ENCODE assay signal across 10 cellular contexts in the genomic region with DNA sequence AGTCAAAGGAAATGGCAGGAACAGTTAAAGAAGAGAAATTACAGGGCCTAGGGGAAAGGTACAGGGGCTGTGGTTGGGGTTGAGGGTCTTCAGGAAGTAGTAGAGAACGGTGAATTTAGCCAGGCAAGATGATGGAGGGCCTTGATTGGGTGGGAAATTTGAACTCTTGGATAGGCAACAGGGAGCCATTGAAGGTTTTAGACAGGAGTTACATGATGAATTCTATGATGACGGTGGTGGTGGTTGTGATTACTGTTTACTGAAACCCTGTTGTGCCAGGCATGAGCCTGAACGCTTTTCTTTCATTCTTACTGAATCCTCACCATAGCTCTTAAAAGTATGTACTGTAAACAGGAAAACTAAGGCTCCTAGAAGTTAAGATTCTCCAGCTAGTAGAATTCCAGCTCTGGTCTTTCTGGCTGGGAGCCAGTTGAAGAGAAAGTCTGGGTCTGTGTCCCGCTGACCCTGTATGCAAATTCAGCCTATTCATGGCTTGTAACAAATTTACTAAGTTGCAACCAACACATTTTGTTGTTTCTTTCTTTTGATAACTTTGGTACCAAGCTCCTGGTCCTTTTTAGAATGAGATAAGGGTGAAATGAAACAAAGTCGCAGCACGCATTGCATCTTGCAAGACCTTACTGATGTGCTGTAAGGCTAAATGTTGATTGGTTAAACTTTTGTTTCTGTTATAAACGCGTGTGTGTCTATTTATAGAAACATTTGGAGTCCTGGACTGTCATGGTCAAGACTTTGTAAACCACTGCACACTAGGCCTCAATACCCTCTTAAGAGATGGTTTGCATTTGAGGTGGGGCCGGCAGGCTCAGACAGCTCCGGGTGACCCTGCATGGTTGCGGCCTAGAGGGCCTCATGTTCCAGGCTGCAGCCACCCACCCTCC. TPM values are rescaled to one million over a fixed set of nuclear protein-coding genes. Genes with fewer than 3 reads are reported as not detected.
DNase-seq lines count a peak whose midpoint lies in the region; ATAC-seq and TF ChIP-seq lines count a peak whose summit lies in the region.
"Had no signal": no experiment of that assay in that cellular context is flagged by ENCODE, and none has a peak within 500 bp of the region (broad histone marks: within the 10 kb centered on the region; RNA-seq: fewer than 3 reads in every experiment).

No MANE protein-coding gene starts in this region.

- H3K4me3 Mint-ChIP-seq in T-helper 1 cell treated with Interleukin-12 subunit alpha and Interleukin-12 subunit beta and Interleukin-4 antibody, amounts not matched to agents 30 μg/mL and 1 μg/mL, for 36 hours = peak overlapping the region; percentile 67
- peak overlapping the region; percentile 35 for H3K4me3 Mint-ChIP-seq in activated CD8-positive, alpha-beta T cell treated with anti-CD3 and anti-CD28 coated beads, Interleukin-2, amount 10 ng/mL, durations not matched to agents 7 days and 5 days
- peak overlapping the region in 1 of 2 donors; percentile 14 for H3K4me3 Mint-ChIP-seq in stimulated activated naive B cell treated with anti-CD40 and anti-IgM and Interleukin-4, amounts not matched to agents 10 μg/mL and 1 μg/mL and 100 μg/mL, for 72 hours

- ATAC-seq in activated CD8-positive, alpha-beta T cell treated with anti-CD3 and anti-CD28 coated beads, Interleukin-2, amount 10 ng/mL, durations not matched to agents 7 days and 5 days = no peak
- ATAC-seq in right lobe of liver (no peak), HG02981 (IDR thresholded peaks at IDR 0.05; ENCODE audit: unreplicated experiment) (no peak)
- no peak for ATAC-seq in stimulated activated naive B cell treated with anti-CD40 and anti-IgM and Interleukin-4, amounts not matched to agents 10 μg/mL and 1 μg/mL and 100 μg/mL, for 72 hours (replicated peaks)

- no peak overlapping the region for H3K4me3 ChIP-seq in right lobe of liver

- H3K9me3 ChIP-seq in right lobe of liver = no peaks in the 10 kb centered on the region

- DNase-seq in T-helper 1 cell (no peak), right lobe of liver (no peak), KG1 (lab: John Stamatoyannopoulos, UW) (no peak)
- no peak for DNase-seq in activated CD8-positive, alpha-beta T cell treated with anti-CD3 and anti-CD28 coated beads, Interleukin-2, amount 10 ng/mL, durations not matched to agents 7 days and 5 days
- no peak for DNase-seq in stimulated activated naive B cell treated with anti-CD40 and anti-IgM and Interleukin-4, amounts not matched to agents 10 μg/mL and 1 μg/mL and 100 μg/mL, for 72 hours
- no peak for DNase-seq in stimulated activated naive CD4-positive, alpha-beta T cell (lab: John Stamatoyannopoulos, UW)
- DNase-seq: NCI-H1694 had no signal

- H3K36me3 ChIP-seq in right lobe of liver = no peaks in the 10 kb centered on the region

- peaks cover 32% of the 10 kb centered on the region for H3K36me3 Mint-ChIP-seq in T-helper 1 cell treated with Interleukin-12 subunit alpha and Interleukin-12 subunit beta and Interleukin-4 antibody, amounts not matched to agents 30 μg/mL and 1 μg/mL, for 36 hours (ENCODE audit: low read depth)
- H3K36me3 Mint-ChIP-seq in activated CD8-positive, alpha-beta T cell treated with anti-CD3 and anti-CD28 coated beads, Interleukin-2, amount 10 ng/mL, durations not matched to agents 7 days and 5 days (ENCODE audit: low read depth) = peaks cover 60% of the 10 kb centered on the region
- H3K36me3 Mint-ChIP-seq in stimulated activated naive B cell treated with anti-CD40 and anti-IgM and Interleukin-4, amounts not matched to agents 10 μg/mL and 1 μg/mL and 100 μg/mL, for 72 hours = peaks cover 49 to 53% of the 10 kb centered on the region in 2 donors

- H3K27ac Mint-ChIP-seq in T-helper 1 cell treated with Interleukin-12 subunit alpha and Interleukin-12 subunit beta and Interleukin-4 antibody, amounts not matched to agents 30 μg/mL and 1 μg/mL, for 36 hours = peak overlapping the region; percentile 83
- peak overlapping the region; percentile 70 for H3K27ac Mint-ChIP-seq in activated CD8-positive, alpha-beta T cell treated with anti-CD3 and anti-CD28 coated beads, Interleukin-2, amount 10 ng/mL, durations not matched to agents 7 days and 5 days
- H3K27ac Mint-ChIP-seq in stimulated activated naive B cell treated with anti-CD40 and anti-IgM and Interleukin-4, amounts not matched to agents 10 μg/mL and 1 μg/mL and 100 μg/mL, for 72 hours = peak overlapping the region; percentile 4

- TF ChIP-seq CTCF in right lobe of liver (IDR thresholded peaks at IDR 0.05) = no peak

- peaks cover 0 to 28% (median 8%) of the 10 kb centered on the region in 4 donors for H3K4me1 ChIP-seq in right lobe of liver

- intact Hi-C loops in right lobe of liver (cut with DNase I) = no loop called here

- peak overlapping the region in 2 of 3 donors; percentile 39 to 65 for H3K27ac ChIP-seq in right lobe of liver

- CTCF ChIA-PET in activated CD8-positive, alpha-beta T cell treated with anti-CD3 and anti-CD28 coated beads, Interleukin-2, amount 10 ng/mL, durations not matched to agents 7 days and 5 days (lab: Charles Lee) = interaction anchor here (0.7 to 1.0 kb wide), 5 partner anchors 14 to 162 kb away, joined by 3 to 4 read pairs (median 3); no protein-coding TSS in a partner anchor

- POLR2A ChIA-PET in activated CD8-positive, alpha-beta T cell treated with anti-CD3 and anti-CD28 coated beads, Interleukin-2, amount 10 ng/mL, durations not matched to agents 7 days and 5 days (lab: Charles Lee) = no interaction called here

- no peaks in the 10 kb centered on the region for H3K27me3 Mint-ChIP-seq in T-helper 1 cell treated with Interleukin-12 subunit alpha and Interleukin-12 subunit beta and Interleukin-4 antibody, amounts not matched to agents 30 μg/mL and 1 μg/mL, for 36 hours (ENCODE audit: low read depth)
- H3K27me3 Mint-ChIP-seq in activated CD8-positive, alpha-beta T cell treated with anti-CD3 and anti-CD28 coated beads, Interleukin-2, amount 10 ng/mL, durations not matched to agents 7 days and 5 days (ENCODE audit: low read depth) = no peaks in the 10 kb centered on the region
- H3K27me3 Mint-ChIP-seq in stimulated activated naive B cell treated with anti-CD40 and anti-IgM and Interleukin-4, amounts not matched to agents 10 μg/mL and 1 μg/mL and 100 μg/mL, for 72 hours = no peaks in the 10 kb centered on the region

- no peaks in the 10 kb centered on the region for H3K9me3 Mint-ChIP-seq in T-helper 1 cell treated with Interleukin-12 subunit alpha and Interleukin-12 subunit beta and Interleukin-4 antibody, amounts not matched to agents 30 μg/mL and 1 μg/mL, for 36 hours
- no peaks in the 10 kb centered on the region for H3K9me3 Mint-ChIP-seq in activated CD8-positive, alpha-beta T cell treated with anti-CD3 and anti-CD28 coated beads, Interleukin-2, amount 10 ng/mL, durations not matched to agents 7 days and 5 days (ENCODE audit: insufficient read depth)
- H3K9me3 Mint-ChIP-seq in stimulated activated naive B cell treated with anti-CD40 and anti-IgM and Interleukin-4, amounts not matched to agents 10 μg/mL and 1 μg/mL and 100 μg/mL, for 72 hours = peaks cover 0 to 1% of the 10 kb centered on the region in 2 donors

- peaks cover 60% of the 10 kb centered on the region for H3K4me1 Mint-ChIP-seq in T-helper 1 cell treated with Interleukin-12 subunit alpha and Interleukin-12 subunit beta and Interleukin-4 antibody, amounts not matched to agents 30 μg/mL and 1 μg/mL, for 36 hours (ENCODE audit: low read depth)
- H3K4me1 Mint-ChIP-seq in activated CD8-positive, alpha-beta T cell treated with anti-CD3 and anti-CD28 coated beads, Interleukin-2, amount 10 ng/mL, durations not matched to agents 7 days and 5 days (ENCODE audit: low read depth) = peaks cover 79% of the 10 kb centered on the region
- peaks cover 48 to 89% of the 10 kb centered on the region in 2 donors for H3K4me1 Mint-ChIP-seq in stimulated activated naive B cell treated with anti-CD40 and anti-IgM and Interleukin-4, amounts not matched to agents 10 μg/mL and 1 μg/mL and 100 μg/mL, for 72 hours

- no peak for TF ChIP-seq POLR2A in right lobe of liver (IDR thresholded peaks at IDR 0.05)

- WGBS in right lobe of liver (ENCODE audit: insufficient coverage, low coverage, low lambda C conversion rate, missing lambda C conversion rate) = 38% methylated on average over 10 of the region's 11 CpGs

- no peaks in the 10 kb centered on the region for H3K27me3 ChIP-seq in right lobe of liver

RNA-seq across cellular contexts. Expression of gene ORAI1, which starts 6.0 kb away (rescaled TPM):
- total RNA-seq in activated CD8-positive, alpha-beta T cell treated with anti-CD3 and anti-CD28 coated beads, Interleukin-2, amount 10 ng/mL, durations not matched to agents 7 days and 5 days = 10 to 100 TPM; 67.4 to 69.6 TPM
- total RNA-seq in right lobe of liver = 10 to 100 TPM in 2 of 6 experiments, 1 to 10 TPM in 4; 6.9 to 14.4 (median 9.0) TPM

RNA-seq across cellular contexts. Expression of gene MORN3, which starts 37.1 kb away (rescaled TPM):
- under 1 TPM; 0.26 to 0.37 TPM for total RNA-seq in activated CD8-positive, alpha-beta T cell treated with anti-CD3 and anti-CD28 coated beads, Interleukin-2, amount 10 ng/mL, durations not matched to agents 7 days and 5 days
- total RNA-seq in right lobe of liver = under 1 TPM in 1 of 6 experiments, not detected in 5; 0.09 TPM
- total RNA-seq: SK-MEL-5 had no signal

RNA-seq across cellular contexts. Expression of gene KDM2B, which starts 51.5 kb away (rescaled TPM):
- total RNA-seq in activated CD8-positive, alpha-beta T cell treated with anti-CD3 and anti-CD28 coated beads, Interleukin-2, amount 10 ng/mL, durations not matched to agents 7 days and 5 days = 10 to 100 TPM; 76.1 to 76.6 TPM
- 10 to 100 TPM in 2 of 6 experiments, 1 to 10 TPM in 4; 4.8 to 22.8 (median 9.8) TPM for total RNA-seq in right lobe of liver

Comparison
In these comparisons a context has a peak if more than half of its experiments do, and no peak if none do; other contexts are left out.
1. H3K27ac Mint-ChIP-seq: peak in every context shown above with its lines; median percentile 83 in T-helper 1 cell treated with Interleukin-12 subunit alpha and Interleukin-12 subunit beta and Interleukin-4 antibody, amounts not matched to agents 30 μg/mL and 1 μg/mL, for 36 hours; 70 in activated CD8-positive, alpha-beta T cell treated with anti-CD3 and anti-CD28 coated beads, Interleukin-2, amount 10 ng/mL, durations not matched to agents 7 days and 5 days; 4 in stimulated activated naive B cell treated with anti-CD40 and anti-IgM and Interleukin-4, amounts not matched to agents 10 μg/mL and 1 μg/mL and 100 μg/mL, for 72 hours.
2. RNA of gene ORAI1, which starts 6.0 kb away (total RNA-seq): 67.4 to 69.6 TPM in activated CD8-positive, alpha-beta T cell treated with anti-CD3 and anti-CD28 coated beads, Interleukin-2, amount 10 ng/mL, durations not matched to agents 7 days and 5 days; 6.9 to 14.4 TPM in right lobe of liver; every median in the first group is over 4 times any median in the second.